In genomic region chr11:27353593-27354358, GRCh38 we compare ENCODE assay signal across 17 cellular contexts. TPM values are rescaled to one million over a fixed set of nuclear protein-coding genes. Genes with fewer than 3 reads are reported as not detected.
DNase-seq lines count a peak whose midpoint lies in the region; TF ChIP-seq lines count a peak whose summit lies in the region.
"Had no signal": no experiment of that assay in that cellular context is flagged by ENCODE, and none has a peak within 500 bp of the region (broad histone marks: within the 10 kb centered on the region; RNA-seq: fewer than 3 reads in every experiment).

No MANE protein-coding gene starts in this region.

- DNase-seq in HFFc6 (peak; percentile 36), SK-N-SH (no peak), fibroblast of pulmonary artery (ENCODE audit: low read depth) (peak; percentile 56), smooth muscle cell (lab: John Stamatoyannopoulos, UW; ENCODE audit: unreplicated experiment) (no peak), RWPE1 (ENCODE audit: low spot score) (no peak), superior temporal gyrus (ENCODE audit: extremely low spot score) (no peak)
- DNase-seq in activated T-cell treated with anti-CD3 and anti-CD28 coated beads, Interleukin-2, amount 50 U/mL, for 48 hours: no peak
- DNase-seq: activated CD4-positive, alpha-beta T cell treated with anti-CD3 and anti-CD28 coated beads, Interleukin-2, amount 10 ng/mL, durations not matched to agents 24 days and 14 days; activated T-cell treated with anti-CD3 and anti-CD28 coated beads, Interleukin-2, amount 50 U/mL, for 4 hours; amygdala; COR-L47; heart right ventricle; NCI-H1105 treated with DMSO at 0.1 percent for 48 hours; NCI-H446 treated with DMSO at 0.1 percent for 48 hours; RPMI8226; T-helper 2 cell had no signal

- WGBS in SK-N-SH (ENCODE audit: low lambda C conversion rate): 67% methylated on average over 2 of the region's 2 CpGs
- 97% methylated on average over 2 of the region's 2 CpGs for WGBS in smooth muscle cell (ENCODE audit: low lambda C conversion rate)

- peak overlapping the region; percentile 29; the same call in 1 of the 2 replicates for H3K27ac Mint-ChIP-seq in HFFc6
- H3K27ac Mint-ChIP-seq: activated CD4-positive, alpha-beta T cell treated with anti-CD3 and anti-CD28 coated beads, Interleukin-2, amount 10 ng/mL, durations not matched to agents 24 days and 14 days; natural killer cell treated with Interleukin-12 subunit alpha and Interleukin-12 subunit beta and Interleukin-15 and Interleukin-18, amount 100 ng/mL, for 72 hours had no signal

- CTCF ChIA-PET in SK-N-SH (lab: Yijun Ruan, JAX): no interaction called here
- CTCF ChIA-PET in RWPE1 (lab: Yijun Ruan, JAX): no interaction called here

- H3K9me3 Mint-ChIP-seq in HFFc6: no peaks in the 10 kb centered on the region
- H3K9me3 Mint-ChIP-seq: activated CD4-positive, alpha-beta T cell treated with anti-CD3 and anti-CD28 coated beads, Interleukin-2, amount 10 ng/mL, durations not matched to agents 24 days and 14 days; activated T-cell treated with anti-CD3 and anti-CD28 coated beads, Interleukin-2, amount 50 U/mL, for 4 hours; natural killer cell treated with Interleukin-12 subunit alpha and Interleukin-12 subunit beta and Interleukin-15 and Interleukin-18, amount 100 ng/mL, for 72 hours had no signal

- TF ChIP-seq RAD21 in SK-N-SH (IDR thresholded peaks at IDR 0.05; ENCODE audit: low read length): no peak

- H3K27me3 Mint-ChIP-seq in HFFc6 (ENCODE audit: insufficient read depth): no peaks in the 10 kb centered on the region
- H3K27me3 Mint-ChIP-seq: activated CD4-positive, alpha-beta T cell treated with anti-CD3 and anti-CD28 coated beads, Interleukin-2, amount 10 ng/mL, durations not matched to agents 24 days and 14 days; natural killer cell treated with Interleukin-12 subunit alpha and Interleukin-12 subunit beta and Interleukin-15 and Interleukin-18, amount 100 ng/mL, for 72 hours had no signal

- H3K4me2 ChIP-seq in SK-N-SH (no peak overlapping the region), smooth muscle cell (peak overlapping the region; percentile 50)

- no peaks in the 10 kb centered on the region for H3K9me3 ChIP-seq in SK-N-SH
- no peaks in the 10 kb centered on the region for H3K9me3 ChIP-seq in smooth muscle cell (replicated peaks; ENCODE audit: low read depth)
- H3K9me3 ChIP-seq: heart right ventricle had no signal

- H3K36me3 ChIP-seq in SK-N-SH (replicated peaks in 1 of 2; ENCODE audit: control insufficient read depth in 1 of 2, insufficient read depth in 2 of 2, low read length in 1 of 2) (peaks cover 9 to 11% of the 10 kb centered on the region in 2 experiments), smooth muscle cell (ENCODE audit: low read depth) (peaks cover 5% of the 10 kb centered on the region)

- H3K4me3 Mint-ChIP-seq in HFFc6: no peak overlapping the region
- H3K4me3 Mint-ChIP-seq: activated CD4-positive, alpha-beta T cell treated with anti-CD3 and anti-CD28 coated beads, Interleukin-2, amount 10 ng/mL, durations not matched to agents 24 days and 14 days; activated T-cell treated with anti-CD3 and anti-CD28 coated beads, Interleukin-2, amount 50 U/mL, for 4 hours; natural killer cell treated with Interleukin-12 subunit alpha and Interleukin-12 subunit beta and Interleukin-15 and Interleukin-18, amount 100 ng/mL, for 72 hours had no signal

- H3K4me1 ChIP-seq in SK-N-SH (ENCODE audit: control insufficient read depth in 1 of 2, insufficient read depth in 2 of 2, low read depth in 1 of 2, low read length in 1 of 2) (peaks cover 0 to 37% of the 10 kb centered on the region in 2 experiments; a peak in 3 of 4 replicates), smooth muscle cell (ENCODE audit: low read depth) (peaks cover 36% of the 10 kb centered on the region)

- H3K79me2 ChIP-seq in SK-N-SH (ENCODE audit: insufficient read depth) (no peaks in the 10 kb centered on the region), smooth muscle cell (ENCODE audit: low read depth) (no peaks in the 10 kb centered on the region)

- H3K4me1 Mint-ChIP-seq in HFFc6 (ENCODE audit: low read depth): peaks cover 11% of the 10 kb centered on the region
- H3K4me1 Mint-ChIP-seq: activated CD4-positive, alpha-beta T cell treated with anti-CD3 and anti-CD28 coated beads, Interleukin-2, amount 10 ng/mL, durations not matched to agents 24 days and 14 days had no signal

- no peaks in the 10 kb centered on the region for H3K27me3 ChIP-seq in SK-N-SH (ENCODE audit: insufficient read depth)
- no peaks in the 10 kb centered on the region for H3K27me3 ChIP-seq in smooth muscle cell (ENCODE audit: low read depth)
- H3K27me3 ChIP-seq: heart right ventricle had no signal

- no peaks in the 10 kb centered on the region for H4K20me1 ChIP-seq in SK-N-SH (ENCODE audit: insufficient read depth)
- H4K20me1 ChIP-seq in smooth muscle cell (ENCODE audit: low read depth): no peaks in the 10 kb centered on the region

- TF ChIP-seq CTCF in HFFc6 (IDR thresholded peaks at IDR 0.05): no peak
- no peak for TF ChIP-seq CTCF in SK-N-SH (IDR thresholded peaks at IDR 0.05)
- TF ChIP-seq CTCF in fibroblast of pulmonary artery (IDR thresholded peaks at IDR 0.05; ENCODE audit: low read length, missing control alignments): no peak
- no peak for TF ChIP-seq CTCF in smooth muscle cell (IDR thresholded peaks at IDR 0.05; ENCODE audit: borderline replicate concordance, insufficient read depth, poor library complexity, severe bottlenecking)
- TF ChIP-seq CTCF in RWPE1 (conservative IDR thresholded peaks at IDR 0.05; ENCODE audit: low read depth): no peak

- TF ChIP-seq EP300 in SK-N-SH (IDR thresholded peaks at IDR 0.05; ENCODE audit: borderline replicate concordance in 1 of 2, low read depth in 1 of 2, low read length in 1 of 2): no peak

- H3K4me3 ChIP-seq in SK-N-SH (ENCODE audit: low read depth in 2 of 2, low read length in 1 of 2) (no peak overlapping the region), fibroblast of pulmonary artery (replicated peaks; ENCODE audit: low read depth, low read length) (no peak overlapping the region), smooth muscle cell (no peak overlapping the region)
- H3K4me3 ChIP-seq: heart right ventricle had no signal

- H3K9ac ChIP-seq in SK-N-SH: no peak overlapping the region
- H3K9ac ChIP-seq in smooth muscle cell (ENCODE audit: low read depth): no peak overlapping the region

- H3K36me3 Mint-ChIP-seq in HFFc6 (ENCODE audit: low read depth): no peaks in the 10 kb centered on the region
- H3K36me3 Mint-ChIP-seq: natural killer cell treated with Interleukin-12 subunit alpha and Interleukin-12 subunit beta and Interleukin-15 and Interleukin-18, amount 100 ng/mL, for 72 hours had no signal

- no peaks in the 10 kb centered on the region for H3K9me2 ChIP-seq in SK-N-SH

- POLR2A ChIA-PET in SK-N-SH (lab: Yijun Ruan, JAX): no interaction called here
- POLR2A ChIA-PET in RWPE1 (lab: Yijun Ruan, JAX; ENCODE audit: low non-redundant PET): no interaction called here

- peaks cover 10% of the 10 kb centered on the region for H3F3A ChIP-seq in SK-N-SH (replicated peaks; ENCODE audit: insufficient read depth)
- no peaks in the 10 kb centered on the region for H3F3A ChIP-seq in smooth muscle cell (ENCODE audit: low read depth)

- H2AFZ ChIP-seq in SK-N-SH (ENCODE audit: low read depth) (peak overlapping the region; percentile 58), smooth muscle cell (ENCODE audit: low read depth) (no peak overlapping the region)

- peak overlapping the region; percentile 6 to 62; a peak in 3 of 4 replicates for H3K27ac ChIP-seq in SK-N-SH (ENCODE audit: low read depth in 2 of 2, low read length in 1 of 2)
- H3K27ac ChIP-seq in smooth muscle cell (ENCODE audit: low read depth): peak overlapping the region; percentile 67
- no peak overlapping the region for H3K27ac ChIP-seq in RWPE1
- H3K27ac ChIP-seq: heart right ventricle had no signal

TF ChIP-seq in SK-N-SH, 30 proteins besides CTCF, POLR2A, EP300 and RAD21:
- no peak for TF ChIP-seq JUND (IDR thresholded peaks at IDR 0.05)
- TF ChIP-seq MAX (IDR thresholded peaks at IDR 0.05; ENCODE audit: low read depth): no peak
- TF ChIP-seq EZH2phosphoT487 (IDR thresholded peaks at IDR 0.05; ENCODE audit: borderline replicate concordance, low read depth): no peak

RNA-seq across cellular contexts. Expression of gene CCDC34, which starts 9.2 kb away (rescaled TPM):
- total RNA-seq in HFFc6 (2021; fragmentation: NEBNext Ultra II Directional; extraction: Animal tissue kit (Norgen Biotek cat#: 25700)): 10 to 100 TPM in 5 of 6 experiments, 1 to 10 TPM in 1; 7.9 to 18.7 (median 13.9) TPM
- polyA plus RNA-seq in SK-N-SH (2012; rRNA removed) (5.7 and 6.7 TPM in 2 replicates), smooth muscle cell (6.7 and 8.2 TPM in 2 replicates)
- polyA plus RNA-seq in SK-N-SH (2012; cell fraction: cytosol; rRNA removed): 7.5 and 9.5 TPM in 2 replicates
- polyA plus RNA-seq in SK-N-SH (2012; cell fraction: nucleus; rRNA removed): 3.0 and 4.8 TPM in 2 replicates
- 8.0 and 9.3 TPM in 2 replicates for total RNA-seq in smooth muscle cell

Comparison
In these comparisons a context has a peak if more than half of its experiments do, and no peak if none do; other contexts are left out.
1. DNase-seq: peak in HFFc6 (single experiment) and fibroblast of pulmonary artery (single experiment); none in SK-N-SH (single experiment), smooth muscle cell (single experiment), RWPE1 (single experiment), activated T-cell treated with anti-CD3 and anti-CD28 coated beads, Interleukin-2, amount 50 U/mL, for 48 hours (0 of 2) and superior temporal gyrus (single experiment).